Comparison of ENCODE assay signal across 1 cellular context in the genomic region with DNA sequence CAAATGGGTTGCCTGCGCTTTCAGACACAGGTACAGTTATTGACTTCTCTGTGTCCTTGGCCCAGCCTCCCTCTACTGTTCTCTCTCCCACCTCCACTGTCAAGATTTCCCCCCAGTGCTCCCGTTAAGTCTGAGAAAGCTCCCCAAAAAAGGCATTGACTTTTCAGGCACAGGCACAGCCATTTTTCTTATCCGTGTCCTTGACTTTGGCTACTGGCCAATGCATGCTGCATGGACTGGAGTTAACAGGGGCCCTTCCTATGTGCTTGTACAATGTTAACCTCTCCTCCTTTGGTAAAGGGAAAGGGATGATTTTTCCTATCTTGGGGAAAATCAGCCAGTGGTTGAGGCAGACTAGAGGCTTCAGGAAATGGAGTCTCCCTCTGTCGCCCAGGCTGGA.
A peak's percentile ranks its signal among the peaks of the same experiment; 100 is the strongest.
TF ChIP-seq lines count a peak whose summit lies in the region.

No MANE protein-coding gene starts in this region.

TF ChIP-seq in K562, 482 proteins besides CTCF, POLR2A, EP300 and RAD21 (continued from another document):
- TF ChIP-seq, protein P1, sequence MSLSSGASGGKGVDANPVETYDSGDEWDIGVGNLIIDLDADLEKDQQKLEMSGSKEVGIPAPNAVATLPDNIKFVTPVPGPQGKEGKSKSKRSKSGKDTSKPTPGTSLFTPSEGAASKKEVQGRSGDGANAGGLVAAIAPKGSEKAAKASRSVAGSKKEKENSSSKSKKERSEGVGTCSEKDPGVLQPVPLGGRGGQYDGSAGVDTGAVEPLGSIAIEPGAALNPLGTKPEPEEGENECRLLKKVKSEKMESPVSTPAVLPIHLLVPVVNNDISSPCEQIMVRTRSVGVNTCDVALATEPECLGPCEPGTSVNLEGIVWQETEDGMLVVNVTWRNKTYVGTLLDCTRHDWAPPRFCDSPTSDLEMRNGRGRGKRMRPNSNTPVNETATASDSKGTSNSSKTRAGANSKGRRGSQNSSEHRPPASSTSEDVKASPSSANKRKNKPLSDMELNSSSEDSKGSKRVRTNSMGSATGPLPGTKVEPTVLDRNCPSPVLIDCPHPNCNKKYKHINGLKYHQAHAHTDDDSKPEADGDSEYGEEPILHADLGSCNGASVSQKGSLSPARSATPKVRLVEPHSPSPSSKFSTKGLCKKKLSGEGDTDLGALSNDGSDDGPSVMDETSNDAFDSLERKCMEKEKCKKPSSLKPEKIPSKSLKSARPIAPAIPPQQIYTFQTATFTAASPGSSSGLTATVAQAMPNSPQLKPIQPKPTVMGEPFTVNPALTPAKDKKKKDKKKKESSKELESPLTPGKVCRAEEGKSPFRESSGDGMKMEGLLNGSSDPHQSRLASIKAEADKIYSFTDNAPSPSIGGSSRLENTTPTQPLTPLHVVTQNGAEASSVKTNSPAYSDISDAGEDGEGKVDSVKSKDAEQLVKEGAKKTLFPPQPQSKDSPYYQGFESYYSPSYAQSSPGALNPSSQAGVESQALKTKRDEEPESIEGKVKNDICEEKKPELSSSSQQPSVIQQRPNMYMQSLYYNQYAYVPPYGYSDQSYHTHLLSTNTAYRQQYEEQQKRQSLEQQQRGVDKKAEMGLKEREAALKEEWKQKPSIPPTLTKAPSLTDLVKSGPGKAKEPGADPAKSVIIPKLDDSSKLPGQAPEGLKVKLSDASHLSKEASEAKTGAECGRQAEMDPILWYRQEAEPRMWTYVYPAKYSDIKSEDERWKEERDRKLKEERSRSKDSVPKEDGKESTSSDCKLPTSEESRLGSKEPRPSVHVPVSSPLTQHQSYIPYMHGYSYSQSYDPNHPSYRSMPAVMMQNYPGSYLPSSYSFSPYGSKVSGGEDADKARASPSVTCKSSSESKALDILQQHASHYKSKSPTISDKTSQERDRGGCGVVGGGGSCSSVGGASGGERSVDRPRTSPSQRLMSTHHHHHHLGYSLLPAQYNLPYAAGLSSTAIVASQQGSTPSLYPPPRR (CRISPR knock-in tag; IDR thresholded peaks at IDR 0.05; ENCODE audit: borderline replicate concordance): no peak
- TF ChIP-seq, protein P2, sequence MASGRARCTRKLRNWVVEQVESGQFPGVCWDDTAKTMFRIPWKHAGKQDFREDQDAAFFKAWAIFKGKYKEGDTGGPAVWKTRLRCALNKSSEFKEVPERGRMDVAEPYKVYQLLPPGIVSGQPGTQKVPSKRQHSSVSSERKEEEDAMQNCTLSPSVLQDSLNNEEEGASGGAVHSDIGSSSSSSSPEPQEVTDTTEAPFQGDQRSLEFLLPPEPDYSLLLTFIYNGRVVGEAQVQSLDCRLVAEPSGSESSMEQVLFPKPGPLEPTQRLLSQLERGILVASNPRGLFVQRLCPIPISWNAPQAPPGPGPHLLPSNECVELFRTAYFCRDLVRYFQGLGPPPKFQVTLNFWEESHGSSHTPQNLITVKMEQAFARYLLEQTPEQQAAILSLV (tag; IDR thresholded peaks at IDR 0.05): no peak
- TF ChIP-seq HIVEP1 (CRISPR knock-in tag; IDR thresholded peaks at IDR 0.05) (no peak), PHF20 (IDR thresholded peaks at IDR 0.05; ENCODE audit: partially characterized antibody) (no peak), YY1 (IDR thresholded peaks at IDR 0.05; ENCODE audit: borderline replicate concordance in 1 of 3, control insufficient read depth in 1 of 3, extremely low read depth in 1 of 3, insufficient read depth in 3 of 3, insufficient read length in 1 of 3, insufficient replicate concordance in 2 of 3, low read depth in 1 of 3, low read length in 2 of 3) (peak in 1 of 3 experiments; percentile 25), ZNF766 (CRISPR knock-in tag; conservative IDR thresholded peaks at IDR 0.05) (peak; percentile 62; the same call in 1 of the 2 replicates), ZNF639 (CRISPR knock-in tag; conservative IDR thresholded peaks at IDR 0.05 in 1 of 2, IDR thresholded peaks at IDR 0.05 in 1 of 2) (0 out of 4 replicates have a peak, but pooled peaks of 1 of the 2 experiments have one; percentile 30), GTF3C2 (IDR thresholded peaks at IDR 0.05; ENCODE audit: borderline replicate concordance, extremely low read depth, insufficient read length) (no peak), NR4A1 (CRISPR knock-in tag; IDR thresholded peaks at IDR 0.05) (no peak), NR4A1 (tag; IDR thresholded peaks at IDR 0.05) (0 out of 2 replicates have a peak, but pooled peaks have one; percentile 46), NFIC (IDR thresholded peaks at IDR 0.05) (peak; percentile 91), NR2C1 (IDR thresholded peaks at IDR 0.05) (no peak), NR2C1 (tag; IDR thresholded peaks at IDR 0.05) (no peak), ARID1B (IDR thresholded peaks at IDR 0.05) (0 out of 2 replicates have a peak, but pooled peaks have one; percentile 19), SRF (CRISPR knock-in tag; IDR thresholded peaks at IDR 0.05) (peak in 1 of 2 experiments; percentile 47; a peak in 1 of 4 replicates), CBX3 (IDR thresholded peaks at IDR 0.05; ENCODE audit: borderline replicate concordance in 1 of 2, low read length in 2 of 2) (no peak)
- TF ChIP-seq, protein P3, sequence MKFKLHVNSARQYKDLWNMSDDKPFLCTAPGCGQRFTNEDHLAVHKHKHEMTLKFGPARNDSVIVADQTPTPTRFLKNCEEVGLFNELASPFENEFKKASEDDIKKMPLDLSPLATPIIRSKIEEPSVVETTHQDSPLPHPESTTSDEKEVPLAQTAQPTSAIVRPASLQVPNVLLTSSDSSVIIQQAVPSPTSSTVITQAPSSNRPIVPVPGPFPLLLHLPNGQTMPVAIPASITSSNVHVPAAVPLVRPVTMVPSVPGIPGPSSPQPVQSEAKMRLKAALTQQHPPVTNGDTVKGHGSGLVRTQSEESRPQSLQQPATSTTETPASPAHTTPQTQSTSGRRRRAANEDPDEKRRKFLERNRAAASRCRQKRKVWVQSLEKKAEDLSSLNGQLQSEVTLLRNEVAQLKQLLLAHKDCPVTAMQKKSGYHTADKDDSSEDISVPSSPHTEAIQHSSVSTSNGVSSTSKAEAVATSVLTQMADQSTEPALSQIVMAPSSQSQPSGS (CRISPR knock-in tag; IDR thresholded peaks at IDR 0.05): no peak
